Comparison of ENCODE assay signal across 1 cellular context in genomic region chr2:105843797-105844374, GRCh38.
TF ChIP-seq lines count a peak whose summit lies in the region.

No MANE protein-coding gene starts in this region.

TF ChIP-seq in K562, 482 proteins besides CTCF, POLR2A, EP300 and RAD21 (continued from another document):
- TF ChIP-seq ZNF407 (IDR thresholded peaks at IDR 0.05; ENCODE audit: low read depth), result no peak
- TF ChIP-seq ZNF511 (CRISPR knock-in tag; IDR thresholded peaks at IDR 0.05), result no peak
- no peak for TF ChIP-seq ERF (CRISPR knock-in tag; IDR thresholded peaks at IDR 0.05)
- TF ChIP-seq KDM2B (CRISPR knock-in tag; IDR thresholded peaks at IDR 0.05), result no peak
- TF ChIP-seq RBFOX2 (IDR thresholded peaks at IDR 0.05; ENCODE audit: low read depth, low read length), result no peak
- no peak for TF ChIP-seq HDAC6 (IDR thresholded peaks at IDR 0.05; ENCODE audit: low read depth, low read length)
- peak; percentile 73 for TF ChIP-seq SPI1 (IDR thresholded peaks at IDR 0.05; ENCODE audit: borderline replicate concordance, low read depth, low read length)
- no peak for TF ChIP-seq EHMT2 (IDR thresholded peaks at IDR 0.05)
- TF ChIP-seq E2F1 (CRISPR knock-in tag; IDR thresholded peaks at IDR 0.05), result no peak
- TF ChIP-seq BRF1 (IDR thresholded peaks at IDR 0.05; ENCODE audit: borderline replicate concordance, extremely low read depth, insufficient read length), result no peak
- no peak for TF ChIP-seq ZNF217 (CRISPR knock-in tag; IDR thresholded peaks at IDR 0.05)
- no peak for TF ChIP-seq ZNF431 (CRISPR knock-in tag; IDR thresholded peaks at IDR 0.05)
- peak in 1 of 2 experiments; percentile 51; a peak in 1 of 4 replicates for TF ChIP-seq TEAD1 (CRISPR knock-in tag; IDR thresholded peaks at IDR 0.05)
